In genomic region chr11:69212121-69213110, GRCh38 we compare ENCODE assay signal across 12 cellular contexts. TPM values are rescaled to one million over a fixed set of nuclear protein-coding genes. Genes with fewer than 3 reads are reported as not detected.
DNase-seq lines count a peak whose midpoint lies in the region; ATAC-seq, FAIRE-seq and TF ChIP-seq lines count a peak whose summit lies in the region.
"Had no signal": no experiment of that assay in that cellular context is flagged by ENCODE, and none has a peak within 500 bp of the region (broad histone marks: within the 10 kb centered on the region; RNA-seq: fewer than 3 reads in every experiment).

No MANE protein-coding gene starts in this region.

- no peaks in the 10 kb centered on the region for H3K27me3 Mint-ChIP-seq in activated naive CD4-positive, alpha-beta T cell treated with anti-CD3 and anti-CD28 coated beads for 36 hours (ENCODE audit: low read depth)
- H3K27me3 Mint-ChIP-seq in activated B cell treated with CpG ODN at 0.5 μM for 24 hours, result peaks cover 7% of the 10 kb centered on the region
- H3K27me3 Mint-ChIP-seq in stimulated activated naive B cell treated with anti-CD40 and anti-IgM and Interleukin-4, amounts not matched to agents 10 μg/mL and 1 μg/mL and 100 μg/mL, for 72 hours, result peaks cover 32 to 44% of the 10 kb centered on the region in 2 donors

- POLR2A ChIA-PET in activated B cell treated with CpG ODN at 0.5 μM for 24 hours (lab: Charles Lee), result no interaction called here

- intact Hi-C loops in activated naive CD4-positive, alpha-beta T cell treated with anti-CD3 and anti-CD28 coated beads for 36 hours (cut with micrococcal nuclease), result loop anchor here (1.0 to 2.0 kb wide), 2 partner anchors 27 to 46 kb away; no protein-coding TSS in a partner anchor
- intact Hi-C loops in activated B cell treated with CpG ODN at 0.5 μM for 24 hours (cut with micrococcal nuclease), result loop anchor here (2.0 to 5.0 kb wide), 2 partner anchors 84 to 110 kb away; no protein-coding TSS in a partner anchor

- H3K27ac Mint-ChIP-seq in activated naive CD4-positive, alpha-beta T cell treated with anti-CD3 and anti-CD28 coated beads for 36 hours, result no peak overlapping the region
- H3K27ac Mint-ChIP-seq in activated B cell treated with CpG ODN at 0.5 μM for 24 hours, result peak overlapping the region; percentile 3
- peak overlapping the region; percentile 66 for H3K27ac Mint-ChIP-seq in stimulated activated naive B cell treated with anti-CD40 and anti-IgM and Interleukin-4, amounts not matched to agents 10 μg/mL and 1 μg/mL and 100 μg/mL, for 72 hours

- no peak for FAIRE-seq in urothelium cell line (lab: Jason Lieb, UNC)
- FAIRE-seq: RCC 7860 had no signal

- TF ChIP-seq CTCF in activated B cell treated with CpG ODN at 0.5 μM for 24 hours (IDR thresholded peaks at IDR 0.05), result no peak

- DNase-seq in activated naive CD4-positive, alpha-beta T cell treated with anti-CD3 and anti-CD28 coated beads, Interleukin-2, amount 50 U/mL, for 16 hours, result peak; percentile 5
- DNase-seq in activated naive CD4-positive, alpha-beta T cell treated with anti-CD3 and anti-CD28 coated beads for 36 hours, result no peak
- DNase-seq in activated B cell treated with CpG ODN at 0.5 μM for 24 hours (peak; percentile 10), globus pallidus (ENCODE audit: low spot score) (peak; percentile 29), HK-2 (ENCODE audit: unreplicated experiment) (no peak), urothelium cell line (ENCODE audit: low spot score) (no peak)
- no peak for DNase-seq in stimulated activated naive B cell treated with anti-CD40 and anti-IgM and Interleukin-4, amounts not matched to agents 10 μg/mL and 1 μg/mL and 100 μg/mL, for 72 hours
- DNase-seq: activated gamma-delta T cell treated with Interleukin-2 at 50 U/mL for 16 hours; AML-193; effector CD8-positive, alpha-beta T cell had no signal

- peaks cover 6% of the 10 kb centered on the region for H3K9me3 Mint-ChIP-seq in activated naive CD4-positive, alpha-beta T cell treated with anti-CD3 and anti-CD28 coated beads for 36 hours
- H3K9me3 Mint-ChIP-seq in activated B cell treated with CpG ODN at 0.5 μM for 24 hours, result peaks cover 5% of the 10 kb centered on the region
- H3K9me3 Mint-ChIP-seq in stimulated activated naive B cell treated with anti-CD40 and anti-IgM and Interleukin-4, amounts not matched to agents 10 μg/mL and 1 μg/mL and 100 μg/mL, for 72 hours, result peaks cover 13 to 15% of the 10 kb centered on the region in 2 donors

- no peak overlapping the region for H3K4me3 Mint-ChIP-seq in activated naive CD4-positive, alpha-beta T cell treated with anti-CD3 and anti-CD28 coated beads for 36 hours
- no peak overlapping the region for H3K4me3 Mint-ChIP-seq in activated B cell treated with CpG ODN at 0.5 μM for 24 hours
- no peak overlapping the region for H3K4me3 Mint-ChIP-seq in stimulated activated naive B cell treated with anti-CD40 and anti-IgM and Interleukin-4, amounts not matched to agents 10 μg/mL and 1 μg/mL and 100 μg/mL, for 72 hours

- no peaks in the 10 kb centered on the region for H3K36me3 Mint-ChIP-seq in activated naive CD4-positive, alpha-beta T cell treated with anti-CD3 and anti-CD28 coated beads for 36 hours (ENCODE audit: low read depth)
- no peaks in the 10 kb centered on the region for H3K36me3 Mint-ChIP-seq in activated B cell treated with CpG ODN at 0.5 μM for 24 hours (ENCODE audit: low read depth)
- peaks cover 0 to 8% of the 10 kb centered on the region in 2 donors for H3K36me3 Mint-ChIP-seq in stimulated activated naive B cell treated with anti-CD40 and anti-IgM and Interleukin-4, amounts not matched to agents 10 μg/mL and 1 μg/mL and 100 μg/mL, for 72 hours

- peaks cover 23% of the 10 kb centered on the region for H3K4me1 Mint-ChIP-seq in activated naive CD4-positive, alpha-beta T cell treated with anti-CD3 and anti-CD28 coated beads for 36 hours (ENCODE audit: low read depth)
- peaks cover 33% of the 10 kb centered on the region for H3K4me1 Mint-ChIP-seq in activated B cell treated with CpG ODN at 0.5 μM for 24 hours
- peaks cover 13 to 25% of the 10 kb centered on the region in 2 donors for H3K4me1 Mint-ChIP-seq in stimulated activated naive B cell treated with anti-CD40 and anti-IgM and Interleukin-4, amounts not matched to agents 10 μg/mL and 1 μg/mL and 100 μg/mL, for 72 hours

- ATAC-seq in activated B cell treated with CpG ODN at 0.5 μM for 24 hours (ENCODE audit: low read depth) (no peak), HG03520 (IDR thresholded peaks at IDR 0.05; ENCODE audit: unreplicated experiment) (no peak)
- ATAC-seq in stimulated activated naive B cell treated with anti-CD40 and anti-IgM and Interleukin-4, amounts not matched to agents 10 μg/mL and 1 μg/mL and 100 μg/mL, for 72 hours (replicated peaks), result no peak

- CTCF ChIA-PET in activated naive CD4-positive, alpha-beta T cell treated with anti-CD3 and anti-CD28 coated beads for 36 hours (lab: Charles Lee), result no interaction called here
- CTCF ChIA-PET in activated B cell treated with CpG ODN at 0.5 μM for 24 hours (lab: Charles Lee), result no interaction called here

RNA-seq across cellular contexts. Expression of gene SMIM38, which starts 56.7 kb away (rescaled TPM):
- total RNA-seq in activated naive CD4-positive, alpha-beta T cell treated with anti-CD3 and anti-CD28 coated beads for 36 hours, result under 1 TPM; 0.12 to 0.17 TPM
- total RNA-seq in activated B cell treated with CpG ODN at 0.5 μM for 24 hours, result 2.2 and 2.7 TPM in 2 replicates

Comparison
In these comparisons a context has a peak if more than half of its experiments do, and no peak if none do; other contexts are left out.
1. DNase-seq: peak in activated naive CD4-positive, alpha-beta T cell treated with anti-CD3 and anti-CD28 coated beads, Interleukin-2, amount 50 U/mL, for 16 hours (single experiment), activated B cell treated with CpG ODN at 0.5 μM for 24 hours (single experiment) and globus pallidus (single experiment); none in activated naive CD4-positive, alpha-beta T cell treated with anti-CD3 and anti-CD28 coated beads for 36 hours (single experiment), stimulated activated naive B cell treated with anti-CD40 and anti-IgM and Interleukin-4, amounts not matched to agents 10 μg/mL and 1 μg/mL and 100 μg/mL, for 72 hours (single experiment), HK-2 (single experiment) and urothelium cell line (single experiment).